33 cellular contexts compared by ENCODE assay signal in genomic region chr9:96173640-96174039, GRCh38.
"Had no signal": no experiment of that assay in that cellular context is flagged by ENCODE, and none has a peak within 500 bp of the region (broad histone marks: within the 10 kb centered on the region; RNA-seq: fewer than 3 reads in every experiment).

No MANE protein-coding gene starts in this region.

- H3K4me3 Mint-ChIP-seq: activated CD4-positive, alpha-beta T cell treated with anti-CD3 and anti-CD28 coated beads, Interleukin-2, amount 10 ng/mL, durations not matched to agents 24 days and 14 days; activated CD8-positive, alpha-beta T cell treated with anti-CD3 and anti-CD28 coated beads for 36 hours; activated naive CD4-positive, alpha-beta T cell treated with anti-CD3 and anti-CD28 coated beads, Interleukin-2, amount 50 U/mL, for 24 hours; activated naive CD8-positive, alpha-beta T cell treated with anti-CD3 and anti-CD28 coated beads, Interleukin-2, amount 10 ng/mL, durations not matched to agents 7 days and 5 days; activated T-cell treated with anti-CD3 and anti-CD28 coated beads, Interleukin-2, amount 50 U/mL, for 72 hours; activated T-helper 17 cell treated with anti-CD3 and anti-CD28 coated beads, Interleukin-2, amount 50 U/mL, for 72 hours had no signal

- H3K4me1 Mint-ChIP-seq: activated naive CD4-positive, alpha-beta T cell treated with anti-CD3 and anti-CD28 coated beads, Interleukin-2, amount 50 U/mL, for 24 hours; activated naive CD8-positive, alpha-beta T cell treated with anti-CD3 and anti-CD28 coated beads, Interleukin-2, amount 10 ng/mL, durations not matched to agents 7 days and 5 days; activated T-helper 17 cell treated with anti-CD3 and anti-CD28 coated beads, Interleukin-2, amount 50 U/mL, for 72 hours had no signal

- H2AFZ ChIP-seq: PC-9 had no signal

- H3K36me3 ChIP-seq: breast epithelium had no signal

- DNase-seq: activated CD4-positive, alpha-beta T cell treated with anti-CD3 and anti-CD28 coated beads, Interleukin-2, amount 10 ng/mL, durations not matched to agents 24 days and 14 days; activated CD4-positive, alpha-beta T cell treated with anti-CD3 and anti-CD28 coated beads, Interleukin-2, amount 50 U/mL, for 4 hours; activated CD8-positive, alpha-beta T cell treated with anti-CD3 and anti-CD28 coated beads for 36 hours; activated effector memory CD4-positive, alpha-beta T cell treated with anti-CD3 and anti-CD28 coated beads, Interleukin-2, amount 50 U/mL, for 16 hours; activated naive CD4-positive, alpha-beta T cell treated with Interleukin-2 at 50 U/mL for 16 hours; activated naive CD8-positive, alpha-beta T cell treated with anti-CD3 and anti-CD28 coated beads, Interleukin-2, amount 10 ng/mL, durations not matched to agents 7 days and 5 days; activated T-cell treated with anti-CD3 and anti-CD28 coated beads, Interleukin-2, amount 50 U/mL, for 1 hour; activated T-cell treated with anti-CD3 and anti-CD28 coated beads, Interleukin-2, amount 50 U/mL, for 72 hours; amygdala; body of pancreas; Kasumi-1; KG1; MM.1S; NCI-H1092 treated with DMSO at 0.1 percent for 48 hours; NCI-H1417; NCI-H146; NCI-H187; NCI-H2029 treated with DMSO at 0.1 percent for 48 hours; NCI-H2107; NCI-H2171; NCI-H510A; NCI-H526; NCI-H748 treated with DMSO at 0.1 percent for 48 hours; NK-92 treated with Interleukin-12 subunit alpha and Interleukin-12 subunit beta, amount 100 ng/mL, for 24 hours; PC-9; Right ventricle myocardium superior; SW 1271; T-helper 1 cell; T-helper 2 cell; T-helper 9 cell had no signal

- H3K27ac ChIP-seq: breast epithelium, PC-9 had no signal

- H3K9me3 Mint-ChIP-seq: activated CD4-positive, alpha-beta T cell treated with anti-CD3 and anti-CD28 coated beads, Interleukin-2, amount 10 ng/mL, durations not matched to agents 24 days and 14 days; activated CD8-positive, alpha-beta T cell treated with anti-CD3 and anti-CD28 coated beads for 36 hours; activated naive CD4-positive, alpha-beta T cell treated with anti-CD3 and anti-CD28 coated beads, Interleukin-2, amount 50 U/mL, for 24 hours; activated naive CD8-positive, alpha-beta T cell treated with anti-CD3 and anti-CD28 coated beads, Interleukin-2, amount 10 ng/mL, durations not matched to agents 7 days and 5 days; activated T-cell treated with anti-CD3 and anti-CD28 coated beads, Interleukin-2, amount 50 U/mL, for 72 hours; activated T-helper 17 cell treated with anti-CD3 and anti-CD28 coated beads, Interleukin-2, amount 50 U/mL, for 72 hours had no signal

- H3K4me2 ChIP-seq: PC-9 had no signal

- H3K27me3 ChIP-seq: body of pancreas had no signal

- H3K36me3 Mint-ChIP-seq: activated naive CD4-positive, alpha-beta T cell treated with anti-CD3 and anti-CD28 coated beads, Interleukin-2, amount 50 U/mL, for 24 hours; activated naive CD8-positive, alpha-beta T cell treated with anti-CD3 and anti-CD28 coated beads, Interleukin-2, amount 10 ng/mL, durations not matched to agents 7 days and 5 days had no signal

- H3K27ac Mint-ChIP-seq: activated CD4-positive, alpha-beta T cell treated with anti-CD3 and anti-CD28 coated beads, Interleukin-2, amount 10 ng/mL, durations not matched to agents 24 days and 14 days; activated CD8-positive, alpha-beta T cell treated with anti-CD3 and anti-CD28 coated beads for 36 hours; activated naive CD4-positive, alpha-beta T cell treated with anti-CD3 and anti-CD28 coated beads, Interleukin-2, amount 50 U/mL, for 24 hours; activated naive CD8-positive, alpha-beta T cell treated with anti-CD3 and anti-CD28 coated beads, Interleukin-2, amount 10 ng/mL, durations not matched to agents 7 days and 5 days; activated T-cell treated with anti-CD3 and anti-CD28 coated beads, Interleukin-2, amount 50 U/mL, for 72 hours; activated T-helper 17 cell treated with anti-CD3 and anti-CD28 coated beads, Interleukin-2, amount 50 U/mL, for 72 hours had no signal

- ATAC-seq: activated CD8-positive, alpha-beta T cell treated with anti-CD3 and anti-CD28 coated beads for 36 hours; activated T-cell treated with anti-CD3 and anti-CD28 coated beads, Interleukin-2, amount 50 U/mL, for 72 hours; activated T-helper 17 cell treated with anti-CD3 and anti-CD28 coated beads, Interleukin-2, amount 50 U/mL, for 72 hours had no signal

- H3K4me3 ChIP-seq: body of pancreas, breast epithelium, PC-9 had no signal

- H3K9me3 ChIP-seq: body of pancreas, breast epithelium had no signal

- H3K4me1 ChIP-seq: breast epithelium had no signal
